22 cellular contexts compared by ENCODE assay signal in genomic region chr6:14530385-14530784, GRCh38.
"Had no signal": no experiment of that assay in that cellular context is flagged by ENCODE, and none has a peak within 500 bp of the region (broad histone marks: within the 10 kb centered on the region; RNA-seq: fewer than 3 reads in every experiment).

No MANE protein-coding gene starts in this region.

- DNase-seq: colonic mucosa; effector CD8-positive, alpha-beta T cell; endodermal cell; foreskin fibroblast; gastrocnemius medialis; left ventricle myocardium superior; lower lobe of right lung; naive thymus-derived CD8-positive, alpha-beta T cell; pancreas; right lobe of liver; small intestine; stimulated activated CD4-positive, alpha-beta T cell treated with anti-CD3 and anti-CD28 coated beads, Interleukin-2, amount 100 ng/mL, for 24 hours; stimulated activated CD4-positive, alpha-beta T cell treated with anti-CD3 and anti-CD28 coated beads, Interleukin-4, amount 100 ng/mL, for 24 hours; stimulated activated naive CD8-positive, alpha-beta T cell treated with anti-CD3 and anti-CD28 coated beads, Interleukin-15, Interleukin-2, amounts not matched to agents 100 U/mL and 50 U/mL, for 24 hours; substantia nigra; testis; tibial artery had no signal

- H3K27ac Mint-ChIP-seq: dendritic cell treated with granulocyte-macrophage colony-stimulating factor and Interleukin-4, amounts not matched to agents 40 ng/mL and 50 ng/mL, for 4 days; endodermal cell; naive thymus-derived CD8-positive, alpha-beta T cell; stimulated activated memory B cell treated with anti-CD40 and anti-IgM and Interleukin-4, amounts not matched to agents 10 μg/mL and 1 μg/mL and 100 μg/mL, for 72 hours; type B pancreatic cell had no signal

- H3K27me3 Mint-ChIP-seq: naive thymus-derived CD8-positive, alpha-beta T cell; stimulated activated memory B cell treated with anti-CD40 and anti-IgM and Interleukin-4, amounts not matched to agents 10 μg/mL and 1 μg/mL and 100 μg/mL, for 72 hours had no signal

- ATAC-seq: esophagus mucosa; gastrocnemius medialis; left ventricle myocardium superior; lower lobe of right lung; naive thymus-derived CD8-positive, alpha-beta T cell; pancreas; right lobe of liver; stimulated activated memory B cell treated with anti-CD40 and anti-IgM and Interleukin-4, amounts not matched to agents 10 μg/mL and 1 μg/mL and 100 μg/mL, for 72 hours; stimulated activated naive CD8-positive, alpha-beta T cell treated with anti-CD3 and anti-CD28 coated beads, Interleukin-15, Interleukin-2, amounts not matched to agents 100 U/mL and 50 U/mL, for 24 hours had no signal

- H3K4me3 Mint-ChIP-seq: dendritic cell treated with granulocyte-macrophage colony-stimulating factor and Interleukin-4, amounts not matched to agents 40 ng/mL and 50 ng/mL, for 4 days; endodermal cell; naive thymus-derived CD8-positive, alpha-beta T cell; neural crest cell; stimulated activated memory B cell treated with anti-CD40 and anti-IgM and Interleukin-4, amounts not matched to agents 10 μg/mL and 1 μg/mL and 100 μg/mL, for 72 hours; type B pancreatic cell had no signal

- H3K4me1 Mint-ChIP-seq: neural crest cell had no signal
